In the genomic region with DNA sequence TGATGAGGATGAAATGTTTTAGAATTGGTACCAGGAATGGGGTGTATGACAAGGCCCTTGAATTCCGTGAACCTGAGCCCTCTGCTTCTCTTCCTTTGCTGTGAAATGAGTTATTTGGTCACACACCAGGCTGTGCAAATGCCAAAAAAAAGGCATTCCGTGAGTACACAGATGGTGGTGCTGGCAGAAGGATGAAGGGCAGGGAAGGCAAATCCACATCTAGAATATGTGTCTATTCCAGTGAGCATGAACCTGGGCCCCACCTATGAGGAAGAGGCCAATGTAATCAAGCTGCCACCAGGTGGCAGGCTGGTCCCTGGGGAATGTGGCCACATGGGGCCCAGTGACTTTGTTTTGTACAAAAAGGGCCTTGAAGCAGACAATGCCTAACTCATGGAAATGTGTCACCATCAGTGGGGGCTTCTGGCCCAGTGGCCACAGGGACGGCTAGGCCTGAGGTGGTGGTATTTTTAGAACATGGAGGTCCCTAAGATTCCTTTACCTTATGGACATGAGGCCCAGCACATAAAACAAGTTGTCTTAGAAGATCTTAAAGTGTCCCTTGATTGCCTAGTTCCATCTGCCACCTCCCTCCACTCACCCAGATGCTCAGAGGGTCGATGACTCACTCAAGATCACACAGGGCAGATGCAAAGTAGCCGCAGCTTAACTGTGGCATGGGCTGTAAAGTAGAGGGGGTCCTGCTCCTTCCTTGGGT, we compare ENCODE assay signal across 8 cellular contexts. TPM values are rescaled to one million over a fixed set of nuclear protein-coding genes. Genes with fewer than 3 reads are reported as not detected.
DNase-seq lines count a peak whose midpoint lies in the region; ATAC-seq and TF ChIP-seq lines count a peak whose summit lies in the region.

No MANE protein-coding gene starts in this region.

- H3K4me1 Mint-ChIP-seq in IgD-negative memory B cell, result peaks cover 10 to 23% (median 23%) of the 10 kb centered on the region in 3 donors
- peaks cover 55% of the 10 kb centered on the region for H3K4me1 Mint-ChIP-seq in activated naive CD4-positive, alpha-beta T cell treated with anti-CD3 and anti-CD28 coated beads, Interleukin-2, amount 10 ng/mL, durations not matched to agents 7 days and 5 days

- 75% methylated on average over 3 of the region's 5 CpGs for WGBS in SK-N-SH (ENCODE audit: low lambda C conversion rate)

- H3K4me2 ChIP-seq in SK-N-SH, result no peak overlapping the region

- peak; percentile 69 for TF ChIP-seq CTCF in SK-N-SH (IDR thresholded peaks at IDR 0.05)

- H3K27ac Mint-ChIP-seq in IgD-negative memory B cell, result peak overlapping the region in 2 of 3 donors; percentile 12 to 25
- H3K27ac Mint-ChIP-seq in activated naive CD4-positive, alpha-beta T cell treated with anti-CD3 and anti-CD28 coated beads, Interleukin-2, amount 10 ng/mL, durations not matched to agents 7 days and 5 days, result peak overlapping the region; percentile 78

- no peak overlapping the region for H3K27ac ChIP-seq in SK-N-SH (ENCODE audit: low read depth in 2 of 2, low read length in 1 of 2)

- H3K9ac ChIP-seq in SK-N-SH, result no peak overlapping the region

- ATAC-seq in HG03520 (IDR thresholded peaks at IDR 0.05; ENCODE audit: unreplicated experiment) (no peak), GM18858 (IDR thresholded peaks at IDR 0.05; ENCODE audit: unreplicated experiment) (no peak)

- H3K4me3 Mint-ChIP-seq in IgD-negative memory B cell, result peak overlapping the region in 2 of 4 donors; percentile 37 to 61
- H3K4me3 Mint-ChIP-seq in activated naive CD4-positive, alpha-beta T cell treated with anti-CD3 and anti-CD28 coated beads, Interleukin-2, amount 10 ng/mL, durations not matched to agents 7 days and 5 days, result no peak overlapping the region

- no peaks in the 10 kb centered on the region for H4K20me1 ChIP-seq in SK-N-SH (ENCODE audit: insufficient read depth)

- H3K79me2 ChIP-seq in SK-N-SH (ENCODE audit: insufficient read depth), result peaks cover 6% of the 10 kb centered on the region; the same call in 1 of the 2 replicates

- CTCF ChIA-PET in SK-N-SH (lab: Yijun Ruan, JAX), result interaction anchor here (0.6 to 15.4 kb wide), 19 partner anchors 11 to 283 kb away, joined by 3 to 228 read pairs (median 4); partner anchors contain the start of gene CASTOR1
- CTCF ChIA-PET in activated naive CD4-positive, alpha-beta T cell treated with anti-CD3 and anti-CD28 coated beads, Interleukin-2, amount 10 ng/mL, durations not matched to agents 7 days and 5 days (lab: Charles Lee), result interaction anchor here (0.6 to 9.6 kb wide), 23 partner anchors 8 to 364 kb away, joined by 3 to 252 read pairs (median 4); partner anchors contain the start of genes CASTOR1 and MTFP1

- H3K36me3 ChIP-seq in SK-N-SH (replicated peaks in 1 of 2; ENCODE audit: control insufficient read depth in 1 of 2, insufficient read depth in 2 of 2, low read length in 1 of 2), result no peaks in the 10 kb centered on the region

- H3K4me1 ChIP-seq in SK-N-SH (ENCODE audit: control insufficient read depth in 1 of 2, insufficient read depth in 2 of 2, low read depth in 1 of 2, low read length in 1 of 2), result peaks cover 3 to 8% of the 10 kb centered on the region in 2 experiments; a peak in 3 of 4 replicates

- peaks cover 0 to 2% (median 0%) of the 10 kb centered on the region in 3 donors for H3K9me3 Mint-ChIP-seq in IgD-negative memory B cell
- H3K9me3 Mint-ChIP-seq in activated naive CD4-positive, alpha-beta T cell treated with anti-CD3 and anti-CD28 coated beads, Interleukin-2, amount 10 ng/mL, durations not matched to agents 7 days and 5 days, result peaks cover 4% of the 10 kb centered on the region

- TF ChIP-seq RAD21 in SK-N-SH (IDR thresholded peaks at IDR 0.05; ENCODE audit: low read length), result peak; percentile 80

- peaks cover 16% of the 10 kb centered on the region for H3K27me3 Mint-ChIP-seq in IgD-negative memory B cell
- H3K27me3 Mint-ChIP-seq in activated naive CD4-positive, alpha-beta T cell treated with anti-CD3 and anti-CD28 coated beads, Interleukin-2, amount 10 ng/mL, durations not matched to agents 7 days and 5 days, result peaks cover 12% of the 10 kb centered on the region

- DNase-seq in DMS153 treated with DMSO at 0.1 percent for 48 hours (lab: John Stamatoyannopoulos, UW; ENCODE audit: unreplicated experiment), result peak; percentile 64
- peak; percentile 80 for DNase-seq in SK-N-SH
- DNase-seq in activated naive CD4-positive, alpha-beta T cell treated with anti-CD3 and anti-CD28 coated beads, Interleukin-2, amount 10 ng/mL, durations not matched to agents 7 days and 5 days, result peak; percentile 85
- peak; percentile 55 to 92 (median 80) for DNase-seq in head of caudate nucleus
- peak; percentile 74 for DNase-seq in renal cortical epithelial cell (ENCODE audit: low read depth)

- no peaks in the 10 kb centered on the region for H3F3A ChIP-seq in SK-N-SH (replicated peaks; ENCODE audit: insufficient read depth)

- H3K27me3 ChIP-seq in SK-N-SH (ENCODE audit: insufficient read depth), result no peaks in the 10 kb centered on the region

- TF ChIP-seq EP300 in SK-N-SH (IDR thresholded peaks at IDR 0.05; ENCODE audit: borderline replicate concordance in 1 of 2, low read depth in 1 of 2, low read length in 1 of 2), result no peak

- H2AFZ ChIP-seq in SK-N-SH (ENCODE audit: low read depth), result no peak overlapping the region

- POLR2A ChIA-PET in SK-N-SH (lab: Yijun Ruan, JAX), result no interaction called here

- no peaks in the 10 kb centered on the region for H3K9me2 ChIP-seq in SK-N-SH

- intact Hi-C loops in head of caudate nucleus (cut with DNase I), result loop anchor here (2.0 to 5.0 kb wide), 2 partner anchors 91 to 104 kb away; no protein-coding TSS in a partner anchor

- no peaks in the 10 kb centered on the region for H3K9me3 ChIP-seq in SK-N-SH

- H3K36me3 Mint-ChIP-seq in IgD-negative memory B cell, result no peaks in the 10 kb centered on the region
- H3K36me3 Mint-ChIP-seq in activated naive CD4-positive, alpha-beta T cell treated with anti-CD3 and anti-CD28 coated beads, Interleukin-2, amount 10 ng/mL, durations not matched to agents 7 days and 5 days, result no peaks in the 10 kb centered on the region

- no peak overlapping the region for H3K4me3 ChIP-seq in SK-N-SH (ENCODE audit: low read depth in 2 of 2, low read length in 1 of 2)

TF ChIP-seq in SK-N-SH, 30 proteins besides CTCF, POLR2A, EP300 and RAD21 (continues in another document):
- TF ChIP-seq SMC3 (IDR thresholded peaks at IDR 0.05; ENCODE audit: low read depth, low read length) (peak; percentile 74), MXI1 (IDR thresholded peaks at IDR 0.05; ENCODE audit: low read depth, low read length) (no peak), ELF1 (IDR thresholded peaks at IDR 0.05) (no peak), POLR2AphosphoS5 (IDR thresholded peaks at IDR 0.05; ENCODE audit: low read depth, low read length) (no peak), GATA2 (CRISPR knock-in tag; IDR thresholded peaks at IDR 0.05) (no peak), RCOR1 (IDR thresholded peaks at IDR 0.05; ENCODE audit: low read length) (0 out of 2 replicates have a peak, but pooled peaks have one; percentile 5), JUND (IDR thresholded peaks at IDR 0.05) (no peak), FOSL2 (IDR thresholded peaks at IDR 0.05; ENCODE audit: borderline replicate concordance, low read depth) (no peak), IRF3 (IDR thresholded peaks at IDR 0.05; ENCODE audit: low read depth, low read length) (no peak)
- TF ChIP-seq, protein P1, sequence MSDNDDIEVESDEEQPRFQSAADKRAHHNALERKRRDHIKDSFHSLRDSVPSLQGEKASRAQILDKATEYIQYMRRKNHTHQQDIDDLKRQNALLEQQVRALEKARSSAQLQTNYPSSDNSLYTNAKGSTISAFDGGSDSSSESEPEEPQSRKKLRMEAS (IDR thresholded peaks at IDR 0.05; ENCODE audit: low read depth), result peak; percentile 35; the same call in 1 of the 2 replicates
- TF ChIP-seq, protein P2, sequence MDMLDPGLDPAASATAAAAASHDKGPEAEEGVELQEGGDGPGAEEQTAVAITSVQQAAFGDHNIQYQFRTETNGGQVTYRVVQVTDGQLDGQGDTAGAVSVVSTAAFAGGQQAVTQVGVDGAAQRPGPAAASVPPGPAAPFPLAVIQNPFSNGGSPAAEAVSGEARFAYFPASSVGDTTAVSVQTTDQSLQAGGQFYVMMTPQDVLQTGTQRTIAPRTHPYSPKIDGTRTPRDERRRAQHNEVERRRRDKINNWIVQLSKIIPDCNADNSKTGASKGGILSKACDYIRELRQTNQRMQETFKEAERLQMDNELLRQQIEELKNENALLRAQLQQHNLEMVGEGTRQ (IDR thresholded peaks at IDR 0.05; ENCODE audit: borderline replicate concordance, low read depth, low read length), result no peak

RNA-seq across cellular contexts. Expression of gene RNF215, which starts 3.9 kb away (rescaled TPM):
- polyA plus RNA-seq in IgD-negative memory B cell (0.20 TPM), SK-N-SH (2012; rRNA removed) (28.6 and 37.2 TPM in 2 replicates)
- polyA plus RNA-seq in SK-N-SH (2012; cell fraction: cytosol; rRNA removed), result 9.9 and 17.0 TPM in 2 replicates
- polyA plus RNA-seq in SK-N-SH (2012; cell fraction: nucleus; rRNA removed), result 123 and 141 TPM in 2 replicates
- 29.3 and 33.2 TPM in 2 replicates for total RNA-seq in renal cortical epithelial cell

RNA-seq across cellular contexts. Expression of gene SEC14L2, which starts 5.7 kb away (rescaled TPM):
- 1.1 TPM for polyA plus RNA-seq in IgD-negative memory B cell
- 14.0 and 16.1 TPM in 2 replicates for polyA plus RNA-seq in SK-N-SH (2012; rRNA removed)
- polyA plus RNA-seq in SK-N-SH (2012; cell fraction: cytosol; rRNA removed), result 8.0 and 8.2 TPM in 2 replicates
- polyA plus RNA-seq in SK-N-SH (2012; cell fraction: nucleus; rRNA removed), result 28.8 and 40.7 TPM in 2 replicates
- total RNA-seq in renal cortical epithelial cell, result 57.3 and 97.9 TPM in 2 replicates

RNA-seq across cellular contexts. Expression of gene CCDC157, which starts 34.3 kb away (rescaled TPM):
- polyA plus RNA-seq in IgD-negative memory B cell, result 1.6 TPM
- polyA plus RNA-seq in SK-N-SH (2012; rRNA removed), result 5.8 and 7.9 TPM in 2 replicates
- polyA plus RNA-seq in SK-N-SH (2012; cell fraction: cytosol; rRNA removed), result 3.3 and 5.5 TPM in 2 replicates
- polyA plus RNA-seq in SK-N-SH (2012; cell fraction: nucleus; rRNA removed), result 8.3 and 9.8 TPM in 2 replicates
- total RNA-seq in renal cortical epithelial cell, result 2.6 and 12.1 TPM in 2 replicates

RNA-seq across cellular contexts. Expression of gene MTFP1, which starts 34.4 kb away (rescaled TPM):
- 27.8 TPM for polyA plus RNA-seq in IgD-negative memory B cell
- 11.9 and 18.9 TPM in 2 replicates for polyA plus RNA-seq in SK-N-SH (2012; rRNA removed)
- polyA plus RNA-seq in SK-N-SH (2012; cell fraction: cytosol; rRNA removed), result 9.1 and 10.5 TPM in 2 replicates
- polyA plus RNA-seq in SK-N-SH (2012; cell fraction: nucleus; rRNA removed), result 10.3 and 12.2 TPM in 2 replicates
- total RNA-seq in renal cortical epithelial cell, result 26.5 and 45.3 TPM in 2 replicates

RNA-seq across cellular contexts. Expression of gene SF3A1, which starts 34.4 kb away (rescaled TPM):
- polyA plus RNA-seq in IgD-negative memory B cell (120 TPM), SK-N-SH (2012; rRNA removed) (37.5 and 75.2 TPM in 2 replicates)
- 57.9 and 75.1 TPM in 2 replicates for polyA plus RNA-seq in SK-N-SH (2012; cell fraction: cytosol; rRNA removed)
- polyA plus RNA-seq in SK-N-SH (2012; cell fraction: nucleus; rRNA removed), result 121 and 150 TPM in 2 replicates
- total RNA-seq in renal cortical epithelial cell, result 9.6 and 42.1 TPM in 2 replicates
